Comparison of ENCODE assay signal across 8 cellular contexts in the genomic region with DNA sequence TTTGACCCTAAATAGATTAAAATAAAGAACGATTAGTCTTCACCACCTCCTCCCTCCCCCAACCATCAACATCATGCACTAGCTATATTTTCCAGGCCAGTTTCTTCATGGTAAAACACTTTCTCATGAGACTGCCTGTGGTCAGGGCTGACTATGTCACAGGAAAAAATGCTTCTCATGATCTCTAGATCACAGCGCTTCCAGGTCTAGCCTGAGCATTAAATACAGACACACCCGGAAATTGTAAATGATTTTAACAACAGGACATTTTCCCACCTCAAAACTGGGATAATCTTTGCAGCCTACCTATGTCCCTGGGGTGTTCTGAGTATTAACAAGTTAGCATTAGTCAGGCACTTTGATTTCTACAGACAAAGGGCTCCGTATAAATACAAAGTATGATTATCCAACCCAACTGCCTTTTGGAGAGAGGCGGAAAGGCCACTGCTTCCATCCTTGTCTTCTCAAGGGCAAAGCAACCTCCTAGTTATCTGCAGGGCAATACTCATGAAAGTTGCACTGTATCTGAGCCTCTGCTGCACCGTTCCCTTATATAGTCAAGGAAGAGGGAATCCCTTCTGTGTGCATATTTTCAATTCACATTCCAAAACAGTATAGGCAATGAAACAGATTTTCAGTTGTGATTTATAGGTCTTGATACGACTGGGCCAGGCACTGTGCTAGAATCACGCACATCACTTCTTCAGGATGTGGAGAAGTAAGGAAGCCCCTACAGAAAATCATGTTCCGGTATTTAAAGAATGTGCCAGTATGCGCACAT.
DNase-seq lines count a peak whose midpoint lies in the region; ATAC-seq and TF ChIP-seq lines count a peak whose summit lies in the region.

No MANE protein-coding gene starts in this region.

- H3K36me3 Mint-ChIP-seq in central memory CD8-positive, alpha-beta T cell (ENCODE audit: insufficient read depth): peaks cover 21% of the 10 kb centered on the region
- no peaks in the 10 kb centered on the region for H3K36me3 Mint-ChIP-seq in natural killer cell

- peak overlapping the region; percentile 57 for H3K27ac Mint-ChIP-seq in central memory CD8-positive, alpha-beta T cell (ENCODE audit: low read depth)
- H3K27ac Mint-ChIP-seq in natural killer cell: peak overlapping the region; percentile 93 to 98

- peak overlapping the region; percentile 100 for H3K4me3 Mint-ChIP-seq in central memory CD8-positive, alpha-beta T cell
- peak overlapping the region; percentile 95 for H3K4me3 Mint-ChIP-seq in natural killer cell

- peak; percentile 36 for DNase-seq in AG10803 (ENCODE audit: low read depth)
- no peak for DNase-seq in central memory CD8-positive, alpha-beta T cell (ENCODE audit: low spot score in 2 of 2)
- no peak for DNase-seq in natural killer cell
- no peak for DNase-seq in NCI-H524 treated with DMSO at 0.1 percent for 48 hours (lab: John Stamatoyannopoulos, UW)
- DNase-seq in kidney glomerular epithelial cell (lab: John Stamatoyannopoulos, UW): no peak
- no peak for DNase-seq in NCI-H2196 (lab: John Stamatoyannopoulos, UW; ENCODE audit: unreplicated experiment)
- no peak for DNase-seq in SKM-1 (lab: John Stamatoyannopoulos, UW; ENCODE audit: unreplicated experiment)

- intact Hi-C loops in natural killer cell (cut with micrococcal nuclease): loop anchor here (5.0 kb wide), 2 partner anchors 40 to 365 kb away; no protein-coding TSS in a partner anchor

- peaks cover 77% of the 10 kb centered on the region for H3K4me1 Mint-ChIP-seq in central memory CD8-positive, alpha-beta T cell
- H3K4me1 Mint-ChIP-seq in natural killer cell: peaks cover 81 to 82% of the 10 kb centered on the region in 2 donors

- H3K4me3 ChIP-seq in AG10803 (ENCODE audit: low read length): no peak overlapping the region

- ATAC-seq in SK-N-SH treated with all-trans-retinoic acid at 6 μM for 48 hours: peak; percentile 46
- no peak for ATAC-seq in central memory CD8-positive, alpha-beta T cell (replicated peaks; ENCODE audit: extremely low read depth, poor library complexity, severe bottlenecking)
- ATAC-seq in natural killer cell: peak; percentile 52 to 60 (median 55)

- TF ChIP-seq CTCF in AG10803 (conservative IDR thresholded peaks at IDR 0.05; ENCODE audit: low read length) (no peak), natural killer cell (IDR thresholded peaks at IDR 0.05) (no peak)

- no peaks in the 10 kb centered on the region for H3K27me3 Mint-ChIP-seq in central memory CD8-positive, alpha-beta T cell
- H3K27me3 Mint-ChIP-seq in natural killer cell (ENCODE audit: low read depth in 2 of 2): no peaks in the 10 kb centered on the region

- no peaks in the 10 kb centered on the region for H3K9me3 Mint-ChIP-seq in central memory CD8-positive, alpha-beta T cell
- no peaks in the 10 kb centered on the region for H3K9me3 Mint-ChIP-seq in natural killer cell

TF ChIP-seq in SK-N-SH treated with all-trans-retinoic acid at 6 μM for 48 hours, 23 proteins besides CTCF, POLR2A, EP300 and RAD21:
- no peak for TF ChIP-seq ARNTL (CRISPR knock-in tag; IDR thresholded peaks at IDR 0.05; ENCODE audit: borderline replicate concordance, low read depth)
- TF ChIP-seq ZC3H10 (CRISPR knock-in tag; IDR thresholded peaks at IDR 0.05): no peak
- TF ChIP-seq TOX (CRISPR knock-in tag; IDR thresholded peaks at IDR 0.05; ENCODE audit: borderline replicate concordance): no peak
- TF ChIP-seq ZFP30 (CRISPR knock-in tag; IDR thresholded peaks at IDR 0.05): no peak
- TF ChIP-seq BACH2 (CRISPR knock-in tag; IDR thresholded peaks at IDR 0.05; ENCODE audit: borderline replicate concordance): no peak
- no peak for TF ChIP-seq OSR1 (CRISPR knock-in tag; IDR thresholded peaks at IDR 0.05)
- no peak for TF ChIP-seq GLIS3 (CRISPR knock-in tag; IDR thresholded peaks at IDR 0.05)
- TF ChIP-seq CSDC2 (CRISPR knock-in tag; IDR thresholded peaks at IDR 0.05): no peak
- no peak for TF ChIP-seq PPARA (CRISPR knock-in tag; IDR thresholded peaks at IDR 0.05; ENCODE audit: borderline replicate concordance)
- no peak for TF ChIP-seq ESRRG (CRISPR knock-in tag; IDR thresholded peaks at IDR 0.05)
- TF ChIP-seq TSHZ2 (CRISPR knock-in tag; IDR thresholded peaks at IDR 0.05): no peak
- TF ChIP-seq, protein P1, sequence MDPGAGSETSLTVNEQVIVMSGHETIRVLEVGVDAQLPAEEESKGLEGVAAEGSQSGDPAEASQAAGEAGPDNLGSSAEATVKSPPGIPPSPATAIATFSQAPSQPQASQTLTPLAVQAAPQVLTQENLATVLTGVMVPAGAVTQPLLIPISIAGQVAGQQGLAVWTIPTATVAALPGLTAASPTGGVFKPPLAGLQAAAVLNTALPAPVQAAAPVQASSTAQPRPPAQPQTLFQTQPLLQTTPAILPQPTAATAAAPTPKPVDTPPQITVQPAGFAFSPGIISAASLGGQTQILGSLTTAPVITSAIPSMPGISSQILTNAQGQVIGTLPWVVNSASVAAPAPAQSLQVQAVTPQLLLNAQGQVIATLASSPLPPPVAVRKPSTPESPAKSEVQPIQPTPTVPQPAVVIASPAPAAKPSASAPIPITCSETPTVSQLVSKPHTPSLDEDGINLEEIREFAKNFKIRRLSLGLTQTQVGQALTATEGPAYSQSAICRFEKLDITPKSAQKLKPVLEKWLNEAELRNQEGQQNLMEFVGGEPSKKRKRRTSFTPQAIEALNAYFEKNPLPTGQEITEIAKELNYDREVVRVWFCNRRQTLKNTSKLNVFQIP (CRISPR knock-in tag; IDR thresholded peaks at IDR 0.05; ENCODE audit: borderline replicate concordance, low read depth): no peak
- no peak for TF ChIP-seq ZNF565 (CRISPR knock-in tag; conservative IDR thresholded peaks at IDR 0.05; ENCODE audit: low read depth)
- TF ChIP-seq SNAI2 (CRISPR knock-in tag; IDR thresholded peaks at IDR 0.05): no peak
- TF ChIP-seq ZNF70 (CRISPR knock-in tag; IDR thresholded peaks at IDR 0.05): no peak
TF ChIP-seq in SK-N-SH treated with all-trans-retinoic acid at 6 μM for 48 hours: peak in this region for 0.
